10 cellular contexts compared by ENCODE assay signal in genomic region chr2:48113767-48114166, GRCh38.
DNase-seq lines count a peak whose midpoint lies in the region; TF ChIP-seq lines count a peak whose summit lies in the region.
"Had no signal": no experiment of that assay in that cellular context is flagged by ENCODE, and none has a peak within 500 bp of the region (broad histone marks: within the 10 kb centered on the region; RNA-seq: fewer than 3 reads in every experiment).

No MANE protein-coding gene starts in this region.

- H3K4me3 ChIP-seq in subcutaneous abdominal adipose tissue (ENCODE audit: low read depth in 1 of 5, low read length in 5 of 5): no peak overlapping the region
- H3K4me3 ChIP-seq: transverse colon had no signal

- peaks cover 4 to 23% (median 14%) of the 10 kb centered on the region in 5 donors for H3K4me1 ChIP-seq in subcutaneous abdominal adipose tissue (ENCODE audit: control insufficient read depth in 5 of 5, insufficient read depth in 5 of 5, low read length in 5 of 5)

- peak overlapping the region in 1 of 5 donors; percentile 21 for H3K9ac ChIP-seq in subcutaneous abdominal adipose tissue (ENCODE audit: low read length in 5 of 5)

- peak overlapping the region; percentile 52 for H3K27ac Mint-ChIP-seq in activated T-cell treated with anti-CD3 and anti-CD28 coated beads, Interleukin-2, amount 50 U/mL, for 24 hours
- no peak overlapping the region for H3K27ac Mint-ChIP-seq in activated CD4-positive, alpha-beta memory T cell treated with anti-CD3 and anti-CD28 coated beads, Interleukin-2, amount 10 ng/mL, durations not matched to agents 7 days and 5 days

- H3K4me1 Mint-ChIP-seq in activated T-cell treated with anti-CD3 and anti-CD28 coated beads, Interleukin-2, amount 50 U/mL, for 24 hours (ENCODE audit: low read depth): peaks cover 34% of the 10 kb centered on the region
- peaks cover 37% of the 10 kb centered on the region for H3K4me1 Mint-ChIP-seq in activated CD4-positive, alpha-beta memory T cell treated with anti-CD3 and anti-CD28 coated beads, Interleukin-2, amount 10 ng/mL, durations not matched to agents 7 days and 5 days

- no peaks in the 10 kb centered on the region for H3K27me3 ChIP-seq in subcutaneous abdominal adipose tissue (ENCODE audit: control insufficient read depth in 5 of 5, insufficient read depth in 4 of 5, low read length in 5 of 5)
- H3K27me3 ChIP-seq: transverse colon had no signal

- DNase-seq in activated T-cell treated with anti-CD3 and anti-CD28 coated beads, Interleukin-2, amount 50 U/mL, for 24 hours: no peak
- no peak for DNase-seq in activated T-cell treated with anti-CD3 and anti-CD28 coated beads, Interleukin-2, amount 50 U/mL, for 1 hour
- DNase-seq in NCI-H460 (ENCODE audit: extremely low read depth, low read depth) (peak; percentile 49), epithelial cell of prostate (ENCODE audit: low read depth, low spot score) (no peak), amniotic stem cell (lab: John Stamatoyannopoulos, UW) (no peak), GM10266 (ENCODE audit: extremely low spot score) (no peak)
- DNase-seq in activated CD4-positive, alpha-beta memory T cell treated with anti-CD3 and anti-CD28 coated beads, Interleukin-2, amount 10 ng/mL, durations not matched to agents 7 days and 5 days: no peak
- DNase-seq: NCI-H2029 treated with DMSO at 0.1 percent for 48 hours had no signal

- no peaks in the 10 kb centered on the region for H3K36me3 ChIP-seq in subcutaneous abdominal adipose tissue (ENCODE audit: control insufficient read depth in 5 of 5, insufficient read depth in 5 of 5, low read length in 5 of 5)
- H3K36me3 ChIP-seq: transverse colon had no signal

- H3K36me3 Mint-ChIP-seq in activated T-cell treated with anti-CD3 and anti-CD28 coated beads, Interleukin-2, amount 50 U/mL, for 24 hours (ENCODE audit: low read depth): peaks cover 1% of the 10 kb centered on the region
- H3K36me3 Mint-ChIP-seq in activated CD4-positive, alpha-beta memory T cell treated with anti-CD3 and anti-CD28 coated beads, Interleukin-2, amount 10 ng/mL, durations not matched to agents 7 days and 5 days (ENCODE audit: low read depth): no peaks in the 10 kb centered on the region

- no peaks in the 10 kb centered on the region for H3K27me3 Mint-ChIP-seq in activated T-cell treated with anti-CD3 and anti-CD28 coated beads, Interleukin-2, amount 50 U/mL, for 24 hours
- H3K27me3 Mint-ChIP-seq in activated CD4-positive, alpha-beta memory T cell treated with anti-CD3 and anti-CD28 coated beads, Interleukin-2, amount 10 ng/mL, durations not matched to agents 7 days and 5 days: no peaks in the 10 kb centered on the region

- POLR2A ChIA-PET in activated CD4-positive, alpha-beta memory T cell treated with anti-CD3 and anti-CD28 coated beads, Interleukin-2, amount 10 ng/mL, durations not matched to agents 7 days and 5 days (lab: Charles Lee): interaction anchor here (1.0 to 1.9 kb wide), 2 partner anchors 200 to 334 kb away, joined by 3 to 7 read pairs; no protein-coding TSS in a partner anchor

- H3K27ac ChIP-seq in epithelial cell of prostate: peak overlapping the region; percentile 99
- H3K27ac ChIP-seq in subcutaneous abdominal adipose tissue (ENCODE audit: low read depth, low read length): peak overlapping the region; percentile 99
- H3K27ac ChIP-seq: transverse colon had no signal

- no peaks in the 10 kb centered on the region for H3K9me3 Mint-ChIP-seq in activated T-cell treated with anti-CD3 and anti-CD28 coated beads, Interleukin-2, amount 50 U/mL, for 24 hours
- no peaks in the 10 kb centered on the region for H3K9me3 Mint-ChIP-seq in activated CD4-positive, alpha-beta memory T cell treated with anti-CD3 and anti-CD28 coated beads, Interleukin-2, amount 10 ng/mL, durations not matched to agents 7 days and 5 days

- CTCF ChIA-PET in activated CD4-positive, alpha-beta memory T cell treated with anti-CD3 and anti-CD28 coated beads, Interleukin-2, amount 10 ng/mL, durations not matched to agents 7 days and 5 days (lab: Charles Lee): interaction anchor here (1.0 kb wide), 3 partner anchors 9 to 228 kb away, joined by 3 to 5 read pairs (median 5); partner anchors contain the start of gene FBXO11

- H3K4me3 Mint-ChIP-seq in activated T-cell treated with anti-CD3 and anti-CD28 coated beads, Interleukin-2, amount 50 U/mL, for 24 hours: no peak overlapping the region
- no peak overlapping the region for H3K4me3 Mint-ChIP-seq in activated CD4-positive, alpha-beta memory T cell treated with anti-CD3 and anti-CD28 coated beads, Interleukin-2, amount 10 ng/mL, durations not matched to agents 7 days and 5 days

- no peaks in the 10 kb centered on the region for H3K9me3 ChIP-seq in subcutaneous abdominal adipose tissue (ENCODE audit: control insufficient read depth in 5 of 5, low read length in 5 of 5)
- H3K9me3 ChIP-seq: transverse colon had no signal

- TF ChIP-seq CTCF in GM10266 (IDR thresholded peaks at IDR 0.05; ENCODE audit: control insufficient read depth, insufficient read depth, low read depth, missing control alignments): no peak
